ENCODE assay signal across 1 cellular context in genomic region chr6:31740397-31741223, GRCh38.
A peak's percentile ranks its signal among the peaks of the same experiment; 100 is the strongest.
TF ChIP-seq lines count a peak whose summit lies in the region.

No MANE protein-coding gene starts in this region.

TF ChIP-seq in HepG2, 621 proteins besides CTCF, POLR2A, EP300 and RAD21 (continues in another document):
- TF ChIP-seq NKX3-1 (CRISPR knock-in tag; IDR thresholded peaks at IDR 0.05) (no peak), SIN3B (IDR thresholded peaks at IDR 0.05; ENCODE audit: low read length) (no peak), TEF (CRISPR knock-in tag; IDR thresholded peaks at IDR 0.05) (no peak), ATF1 (CRISPR knock-in tag; IDR thresholded peaks at IDR 0.05) (no peak), RFX1 (IDR thresholded peaks at IDR 0.05) (no peak), SMC3 (IDR thresholded peaks at IDR 0.05; ENCODE audit: low read length) (no peak), KAT8 (CRISPR knock-in tag; IDR thresholded peaks at IDR 0.05) (no peak), CEBPG (CRISPR knock-in tag; IDR thresholded peaks at IDR 0.05) (no peak), ZNF83 (CRISPR knock-in tag; IDR thresholded peaks at IDR 0.05; ENCODE audit: borderline replicate concordance) (0 out of 2 replicates have a peak, but pooled peaks have one; percentile 0), ZNF781 (CRISPR knock-in tag; IDR thresholded peaks at IDR 0.05; ENCODE audit: borderline replicate concordance, not compliant biosample characterization) (no peak), ZNF121 (CRISPR knock-in tag; IDR thresholded peaks at IDR 0.05) (no peak), POLR2G (IDR thresholded peaks at IDR 0.05; ENCODE audit: low read depth, low read length) (no peak; the same call in none of the 2 replicates), SAFB2 (CRISPR knock-in tag; IDR thresholded peaks at IDR 0.05; ENCODE audit: borderline replicate concordance, low read depth) (no peak), ZSCAN29 (CRISPR knock-in tag; conservative IDR thresholded peaks at IDR 0.05) (no peak), PHF20 (CRISPR knock-in tag; IDR thresholded peaks at IDR 0.05) (0 out of 2 replicates have a peak, but pooled peaks have one; percentile 18), ZNF567 (CRISPR knock-in tag; IDR thresholded peaks at IDR 0.05; ENCODE audit: borderline replicate concordance) (no peak), IKZF1 (IDR thresholded peaks at IDR 0.05) (no peak), ZBTB33 (CRISPR knock-in tag; IDR thresholded peaks at IDR 0.05) (no peak), RBM22 (optimal IDR thresholded peaks at IDR 0.05; ENCODE audit: low read length) (peak; percentile 14), SMARCE1 (IDR thresholded peaks at IDR 0.05; ENCODE audit: borderline replicate concordance) (no peak), ZNF850 (CRISPR knock-in tag; conservative IDR thresholded peaks at IDR 0.05) (0 out of 2 replicates have a peak, but pooled peaks have one; percentile 18), ZNF225 (CRISPR knock-in tag; IDR thresholded peaks at IDR 0.05) (no peak), MAFF (IDR thresholded peaks at IDR 0.05; ENCODE audit: low read depth, low read length) (no peak), ZNF12 (CRISPR knock-in tag; IDR thresholded peaks at IDR 0.05) (no peak), CSRNP1 (CRISPR knock-in tag; IDR thresholded peaks at IDR 0.05) (no peak), ZBTB8A (CRISPR knock-in tag; IDR thresholded peaks at IDR 0.05; ENCODE audit: borderline replicate concordance, low read depth) (0 out of 2 replicates have a peak, but pooled peaks have one; percentile 2), MBNL3 (CRISPR knock-in tag; conservative IDR thresholded peaks at IDR 0.05) (no peak), ZNF260 (CRISPR knock-in tag; IDR thresholded peaks at IDR 0.05; ENCODE audit: borderline replicate concordance, low read depth) (no peak), ZNF75D (CRISPR knock-in tag; IDR thresholded peaks at IDR 0.05; ENCODE audit: borderline replicate concordance) (no peak), MATR3 (CRISPR knock-in tag; IDR thresholded peaks at IDR 0.05) (no peak), MZF1 (CRISPR knock-in tag; IDR thresholded peaks at IDR 0.05; ENCODE audit: borderline replicate concordance) (0 out of 2 replicates have a peak, but pooled peaks have one; percentile 2), CREBL2 (CRISPR knock-in tag; IDR thresholded peaks at IDR 0.05; ENCODE audit: borderline replicate concordance) (no peak), ZFP36 (IDR thresholded peaks at IDR 0.05; ENCODE audit: borderline replicate concordance, low read depth, low read length, partially characterized antibody) (no peak), ELF1 (CRISPR knock-in tag; IDR thresholded peaks at IDR 0.05) (no peak), MLX (CRISPR knock-in tag; IDR thresholded peaks at IDR 0.05) (no peak), JARID2 (CRISPR knock-in tag; IDR thresholded peaks at IDR 0.05; ENCODE audit: insufficient replicate concordance) (no peak), ZNF280D (CRISPR knock-in tag; IDR thresholded peaks at IDR 0.05) (no peak), NR0B2 (CRISPR knock-in tag; IDR thresholded peaks at IDR 0.05) (no peak), U2AF1 (optimal IDR thresholded peaks at IDR 0.05; ENCODE audit: low read depth, low read length) (no peak), ZHX1 (CRISPR knock-in tag; IDR thresholded peaks at IDR 0.05; ENCODE audit: low read depth) (no peak), MNT (IDR thresholded peaks at IDR 0.05) (no peak), CCDC6 (CRISPR knock-in tag; IDR thresholded peaks at IDR 0.05) (no peak), TBX3 (IDR thresholded peaks at IDR 0.05; ENCODE audit: borderline replicate concordance) (no peak), HINFP (CRISPR knock-in tag; IDR thresholded peaks at IDR 0.05; ENCODE audit: low read depth) (no peak), MIXL1 (CRISPR knock-in tag; IDR thresholded peaks at IDR 0.05) (no peak), GLI4 (CRISPR knock-in tag; IDR thresholded peaks at IDR 0.05; ENCODE audit: borderline replicate concordance) (no peak), ZXDC (CRISPR knock-in tag; IDR thresholded peaks at IDR 0.05) (peak; percentile 28; the same call in 1 of the 2 replicates), DNMT1 (CRISPR knock-in tag; IDR thresholded peaks at IDR 0.05) (no peak)
